In the genomic region with DNA sequence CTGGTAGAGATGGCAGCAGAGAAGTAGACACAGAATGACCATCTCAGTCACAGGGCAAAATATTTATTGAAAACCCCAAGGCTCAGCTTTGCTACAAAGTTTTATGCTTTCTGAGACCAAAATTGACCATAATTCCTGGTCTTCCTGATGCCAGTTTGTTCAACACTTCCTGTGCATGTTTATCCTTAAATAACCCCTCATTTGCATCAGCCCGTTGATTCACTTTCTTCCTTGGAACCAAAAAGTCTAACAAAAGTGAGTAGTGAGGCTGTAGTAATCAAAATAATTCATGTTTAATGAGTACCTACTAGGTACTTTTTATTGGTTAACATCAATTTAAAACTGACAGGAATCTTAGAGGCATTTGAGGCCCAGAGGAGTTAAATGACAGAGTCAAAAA, we compare ENCODE assay signal across 16 cellular contexts. TPM values are rescaled to one million over a fixed set of nuclear protein-coding genes. Genes with fewer than 3 reads are reported as not detected.
"Had no signal": no experiment of that assay in that cellular context is flagged by ENCODE, and none has a peak within 500 bp of the region (broad histone marks: within the 10 kb centered on the region; RNA-seq: fewer than 3 reads in every experiment).

No MANE protein-coding gene starts in this region.

- H2AFZ ChIP-seq: neural progenitor cell, parathyroid adenoma had no signal

- H3K4me1 ChIP-seq: gastrocnemius medialis, heart right ventricle, neural progenitor cell, parathyroid adenoma, thyroid gland, vagina had no signal

- DNase-seq: activated B cell treated with CpG ODN at 0.5 μM for 24 hours; activated CD4-positive, alpha-beta T cell treated with anti-CD3 and anti-CD28 coated beads, Interleukin-2, amount 10 ng/mL, durations not matched to agents 7 days and 5 days; amygdala; endodermal cell; gastrocnemius medialis; heart right ventricle; left ventricle myocardium superior; retina; T-helper 17 cell; thyroid gland had no signal

- H3K27ac ChIP-seq: gastrocnemius medialis, heart right ventricle, neural progenitor cell, parathyroid adenoma, thyroid gland, vagina had no signal

- H3K27me3 ChIP-seq: gastrocnemius medialis, heart right ventricle, neural progenitor cell, thyroid gland, vagina had no signal

- H3K9me3 ChIP-seq: gastrocnemius medialis, heart right ventricle, thyroid gland, vagina had no signal

- H3K4me3 ChIP-seq: gastrocnemius medialis, heart right ventricle, neural progenitor cell, smooth muscle cell, thyroid gland, vagina had no signal

- H3K36me3 ChIP-seq: gastrocnemius medialis, heart right ventricle, neural progenitor cell, thyroid gland, vagina had no signal

- ATAC-seq: activated naive CD4-positive, alpha-beta T cell treated with anti-CD3 and anti-CD28 coated beads, Interleukin-2, amount 50 U/mL, for 72 hours; gastrocnemius medialis; heart right ventricle; left ventricle myocardium superior; T-helper 17 cell had no signal

- H3K79me2 ChIP-seq: parathyroid adenoma had no signal

- H3K4me2 ChIP-seq: neural progenitor cell, smooth muscle cell had no signal

- H3K9ac ChIP-seq: neural progenitor cell, parathyroid adenoma had no signal

RNA-seq across cellular contexts. Expression of a gene that starts 51.7 kb away (rescaled TPM):
- total RNA-seq: activated B cell treated with CpG ODN at 0.5 μM for 24 hours; activated CD4-positive, alpha-beta T cell treated with anti-CD3 and anti-CD28 coated beads, Interleukin-2, amount 10 ng/mL, durations not matched to agents 7 days and 5 days; activated naive CD4-positive, alpha-beta T cell treated with anti-CD3 and anti-CD28 coated beads, Interleukin-2, amount 50 U/mL, for 72 hours; myocyte had no signal
